Comparison of ENCODE assay signal across 8 cellular contexts in genomic region chr11:60634151-60634550, GRCh38.
DNase-seq lines count a peak whose midpoint lies in the region; ATAC-seq and TF ChIP-seq lines count a peak whose summit lies in the region.

No MANE protein-coding gene starts in this region.

- H3K9me3 Mint-ChIP-seq in neural progenitor cell: peaks cover 10% of the 10 kb centered on the region

- H3K27ac Mint-ChIP-seq in neural progenitor cell: no peak overlapping the region

- no peaks in the 10 kb centered on the region for H3F3A ChIP-seq in neural progenitor cell (ENCODE audit: low read depth)

- H4K20me1 ChIP-seq in neural progenitor cell (ENCODE audit: low read depth): no peaks in the 10 kb centered on the region

- H3K27me3 Mint-ChIP-seq in neural progenitor cell (ENCODE audit: insufficient read depth, low read depth): peaks cover 4% of the 10 kb centered on the region

- H3K9ac ChIP-seq in NT2/D1 (ENCODE audit: insufficient read length, low read depth) (no peak overlapping the region), neural progenitor cell (no peak overlapping the region)

- H3K36me3 ChIP-seq in NT2/D1 (ENCODE audit: insufficient read depth, insufficient read length, low read length) (no peaks in the 10 kb centered on the region), neural progenitor cell (no peaks in the 10 kb centered on the region)

- H3K4me1 ChIP-seq in NT2/D1 (ENCODE audit: insufficient read depth, insufficient read length): no peaks in the 10 kb centered on the region
- no peaks in the 10 kb centered on the region for H3K4me1 ChIP-seq in neural progenitor cell

- no peak overlapping the region for H2AFZ ChIP-seq in neural progenitor cell (replicated peaks)

- peak overlapping the region; percentile 48 for H3K4me3 Mint-ChIP-seq in neural progenitor cell

- H3K27me3 ChIP-seq in NT2/D1 (ENCODE audit: insufficient read depth, insufficient read length) (no peaks in the 10 kb centered on the region), neural progenitor cell (no peaks in the 10 kb centered on the region)

- H3K27ac ChIP-seq in neural progenitor cell: no peak overlapping the region

- no peaks in the 10 kb centered on the region for H3K36me3 Mint-ChIP-seq in neural progenitor cell

- ATAC-seq in HG02678 (IDR thresholded peaks at IDR 0.05; ENCODE audit: unreplicated experiment): peak; percentile 46

- DNase-seq in NCI-H748 (lab: John Stamatoyannopoulos, UW; ENCODE audit: unreplicated experiment): peak; percentile 49
- DNase-seq in NCI-H748 treated with DMSO at 0.1 percent for 48 hours (lab: John Stamatoyannopoulos, UW): no peak
- DNase-seq in NT2/D1 (ENCODE audit: low read depth, low spot score): peak; percentile 36
- DNase-seq in neural progenitor cell (ENCODE audit: low spot score): peak; percentile 57
- no peak for DNase-seq in activated gamma-delta T cell treated with Interleukin-2 at 50 U/mL for 16 hours
- no peak for DNase-seq in activated naive CD4-positive, alpha-beta T cell (lab: John Stamatoyannopoulos, UW)
- no peak for DNase-seq in H4 (ENCODE audit: low spot score)

- TF ChIP-seq CTCF in neural progenitor cell (IDR thresholded peaks at IDR 0.05): peak; percentile 59

- no peaks in the 10 kb centered on the region for H3K4me1 Mint-ChIP-seq in neural progenitor cell

- H3K79me2 ChIP-seq in neural progenitor cell (ENCODE audit: low read depth): no peaks in the 10 kb centered on the region

- H3K4me3 ChIP-seq in NT2/D1 (ENCODE audit: insufficient read length, low read depth) (no peak overlapping the region), neural progenitor cell (no peak overlapping the region)

- H3K9me3 ChIP-seq in NT2/D1 (ENCODE audit: insufficient read depth, low read length): no peaks in the 10 kb centered on the region
- no peaks in the 10 kb centered on the region for H3K9me3 ChIP-seq in neural progenitor cell (ENCODE audit: low read depth)

- H3K4me2 ChIP-seq in neural progenitor cell: no peak overlapping the region

Comparison
In these comparisons a context has a peak if more than half of its experiments do, and no peak if none do; other contexts are left out.
1. DNase-seq: peak in NCI-H748 (single experiment), NT2/D1 (single experiment) and neural progenitor cell (single experiment); none in NCI-H748 treated with DMSO at 0.1 percent for 48 hours (single experiment), activated gamma-delta T cell treated with Interleukin-2 at 50 U/mL for 16 hours (single experiment), activated naive CD4-positive, alpha-beta T cell (0 of 4) and H4 (single experiment).